8 cellular contexts compared by ENCODE assay signal in genomic region chr2:38876407-38876806, GRCh38. TPM values are rescaled to one million over a fixed set of nuclear protein-coding genes. Genes with fewer than 3 reads are reported as not detected.
DNase-seq lines count a peak whose midpoint lies in the region; ATAC-seq and TF ChIP-seq lines count a peak whose summit lies in the region.

No MANE protein-coding gene starts in this region.

- H3K4me1 ChIP-seq in right cardiac atrium (ENCODE audit: control insufficient read depth, insufficient read depth, low read length) (no peaks in the 10 kb centered on the region), smooth muscle cell (ENCODE audit: low read depth) (peaks cover 6% of the 10 kb centered on the region)

- H3K4me2 ChIP-seq in smooth muscle cell, result peak overlapping the region; percentile 93

- H3K4me3 ChIP-seq in right cardiac atrium (ENCODE audit: low read length) (peak overlapping the region; percentile 84), smooth muscle cell (peak overlapping the region; percentile 79)

- POLR2A ChIA-PET in T-cell (lab: Charles Lee), result interaction anchor here (0.5 to 1.8 kb wide), 4 partner anchors 70 to 359 kb away, joined by 3 to 13 read pairs (median 6); partner anchors contain the start of gene SRSF7 (in 1 of the 2)

- peaks cover 0 to 11% (median 1%) of the 10 kb centered on the region in 3 donors for H3K9me3 Mint-ChIP-seq in T-cell

- no peaks in the 10 kb centered on the region for H4K20me1 ChIP-seq in smooth muscle cell (ENCODE audit: low read depth)

- peaks cover 16% of the 10 kb centered on the region for H3K36me3 Mint-ChIP-seq in T-cell

- no peaks in the 10 kb centered on the region for H3K9me3 ChIP-seq in right cardiac atrium (ENCODE audit: control insufficient read depth, low read length)
- peaks cover 6% of the 10 kb centered on the region for H3K9me3 ChIP-seq in smooth muscle cell (replicated peaks; ENCODE audit: low read depth)

- no peaks in the 10 kb centered on the region for H3K27me3 Mint-ChIP-seq in T-cell

- ATAC-seq in T-cell (replicated peaks in 1 of 4) (no peak), right cardiac atrium (no peak), HG02610 (IDR thresholded peaks at IDR 0.05; ENCODE audit: unreplicated experiment) (no peak)

- 36% methylated on average over 10 of the region's 10 CpGs for WGBS in right cardiac atrium
- WGBS in smooth muscle cell (ENCODE audit: low lambda C conversion rate), result 50% methylated on average over 10 of the region's 10 CpGs

- H3K4me1 Mint-ChIP-seq in T-cell, result peaks cover 25 to 43% (median 40%) of the 10 kb centered on the region in 3 donors

- peak overlapping the region; percentile 82 to 88 for H3K27ac Mint-ChIP-seq in T-cell

- peak; percentile 38 for DNase-seq in DMS 273 (lab: John Stamatoyannopoulos, UW; ENCODE audit: unreplicated experiment)
- DNase-seq in DMS 273 treated with DMSO at 0.1 percent for 48 hours (lab: John Stamatoyannopoulos, UW), result no peak
- no peak for DNase-seq in T-cell
- DNase-seq in right cardiac atrium, result no peak
- DNase-seq in smooth muscle cell (lab: John Stamatoyannopoulos, UW; ENCODE audit: unreplicated experiment), result no peak
- no peak for DNase-seq in GM19238 (ENCODE audit: insufficient read length, low spot score)
- DNase-seq in medulla oblongata (ENCODE audit: extremely low spot score), result no peak

- H3K4me3 Mint-ChIP-seq in T-cell, result peak overlapping the region; percentile 95 to 99 (median 95)

- CTCF ChIA-PET in T-cell (lab: Charles Lee), result interaction anchor here in 1 of 2 donors (1.0 kb wide), 1 partner anchor 294 kb away, joined by 3 read pairs; no protein-coding TSS in a partner anchor

- no peak for TF ChIP-seq CTCF in smooth muscle cell (IDR thresholded peaks at IDR 0.05; ENCODE audit: borderline replicate concordance, insufficient read depth, poor library complexity, severe bottlenecking)

- no peaks in the 10 kb centered on the region for H3K27me3 ChIP-seq in right cardiac atrium (ENCODE audit: control insufficient read depth, insufficient read depth)
- H3K27me3 ChIP-seq in smooth muscle cell (ENCODE audit: low read depth), result no peaks in the 10 kb centered on the region

- intact Hi-C loops in right cardiac atrium (cut with DNase I), result no loop called here

- peak overlapping the region; percentile 96 for H2AFZ ChIP-seq in smooth muscle cell (ENCODE audit: low read depth)

- no peaks in the 10 kb centered on the region for H3F3A ChIP-seq in smooth muscle cell (ENCODE audit: low read depth)

- H3K9ac ChIP-seq in smooth muscle cell (ENCODE audit: low read depth), result peak overlapping the region; percentile 74

- peaks cover 7% of the 10 kb centered on the region for H3K36me3 ChIP-seq in smooth muscle cell (ENCODE audit: low read depth)

- H3K79me2 ChIP-seq in smooth muscle cell (ENCODE audit: low read depth), result peaks cover 36% of the 10 kb centered on the region

- no peak overlapping the region for H3K27ac ChIP-seq in right cardiac atrium (ENCODE audit: low read length)
- H3K27ac ChIP-seq in smooth muscle cell (ENCODE audit: low read depth), result no peak overlapping the region

RNA-seq across cellular contexts. Expression of gene MORN2, which starts 0.6 kb away (rescaled TPM):
- total RNA-seq in T-cell (1 to 10 TPM; 1.1 to 2.1 (median 1.5) TPM), right cardiac atrium (10 to 100 TPM; 18.5 to 22.6 (median 19.6) TPM), smooth muscle cell (30.5 and 49.7 TPM in 2 replicates)
- polyA plus RNA-seq in right cardiac atrium (50.5 TPM), smooth muscle cell (42.8 and 53.7 TPM in 2 replicates)

RNA-seq across cellular contexts. Expression of gene DHX57, which starts 0.7 kb away (rescaled TPM):
- total RNA-seq in T-cell (10 to 100 TPM; 14.2 to 20.5 (median 16.0) TPM), right cardiac atrium (10 to 100 TPM in 1 of 4 donors, 1 to 10 TPM in 3; 8.5 to 10.9 (median 8.8) TPM), smooth muscle cell (16.8 and 22.2 TPM in 2 replicates)
- polyA plus RNA-seq in right cardiac atrium (6.0 TPM), smooth muscle cell (8.4 and 10.8 TPM in 2 replicates)

RNA-seq across cellular contexts. Expression of gene ARHGEF33, which starts 13.3 kb away (rescaled TPM):
- total RNA-seq in T-cell, result under 1 TPM in 3 of 5 donors, not detected in 2; 0.15 to 0.26 (median 0.16) TPM
- total RNA-seq in right cardiac atrium, result 1 to 10 TPM in 1 of 4 donors, under 1 TPM in 3; 0.31 to 1.5 (median 0.55) TPM
- polyA plus RNA-seq in right cardiac atrium, result 0.29 TPM
- total RNA-seq in smooth muscle cell, result 0.40 and 2.3 TPM in 2 replicates
- polyA plus RNA-seq in smooth muscle cell, result 1.4 TPM in 1 of 2 replicates, not detected in the other

Comparison
In these comparisons a context has a peak if more than half of its experiments do, and no peak if none do; other contexts are left out.
1. RNA of gene MORN2, which starts 0.6 kb away (total RNA-seq): 30.5 to 49.7 TPM in smooth muscle cell and 18.5 to 22.6 TPM in right cardiac atrium; 1.1 to 2.1 TPM in T-cell; every median in the first group is over 4 times any median in the second.